In the genomic region with DNA sequence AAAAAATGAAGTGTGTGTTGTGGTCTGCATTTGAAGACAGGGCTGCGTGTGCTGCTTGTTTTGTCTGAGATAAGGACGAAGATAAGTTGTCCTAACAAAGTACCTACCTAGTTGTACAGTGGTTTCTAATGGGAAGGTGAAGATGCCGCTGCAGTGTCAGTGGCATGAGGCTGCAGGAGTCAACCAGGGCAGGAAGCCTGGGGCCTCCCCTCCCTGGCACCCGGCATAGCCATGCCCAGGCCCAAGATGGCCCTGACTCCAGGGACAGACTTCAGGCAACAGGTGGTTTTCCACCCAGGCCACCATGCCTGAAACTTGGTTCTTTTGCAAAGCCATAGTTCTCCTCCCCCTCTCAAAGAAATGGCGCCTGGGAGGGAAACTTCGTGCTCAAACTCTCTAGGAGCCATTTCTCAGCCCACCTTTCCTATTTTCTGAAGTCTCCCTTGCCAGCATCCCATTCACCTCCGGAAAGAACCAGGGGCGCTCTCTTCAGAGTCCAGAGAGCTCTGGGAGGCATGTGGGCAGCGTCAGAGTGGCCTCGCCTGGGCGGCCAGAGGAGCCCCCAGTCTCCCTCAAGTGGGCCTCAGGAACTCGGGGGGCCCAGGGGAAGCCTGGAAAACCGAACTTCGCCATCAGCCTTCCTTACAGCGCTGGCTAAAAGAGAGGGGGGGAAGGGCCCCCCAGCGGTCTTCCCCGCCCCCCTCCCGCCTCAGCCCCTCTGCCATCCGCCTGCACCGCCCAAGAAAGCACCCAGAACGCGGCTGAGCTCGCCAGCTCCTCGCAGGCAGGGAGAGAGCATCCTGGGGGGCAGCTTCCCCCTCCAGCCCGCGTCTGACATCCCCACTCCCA, we compare ENCODE assay signal across 8 cellular contexts. TPM values are rescaled to one million over a fixed set of nuclear protein-coding genes. Genes with fewer than 3 reads are reported as not detected.
DNase-seq lines count a peak whose midpoint lies in the region; ATAC-seq, FAIRE-seq and TF ChIP-seq lines count a peak whose summit lies in the region.

No MANE protein-coding gene starts in this region.

- H3F3A ChIP-seq in smooth muscle cell (ENCODE audit: low read depth) = no peaks in the 10 kb centered on the region

- POLR2A ChIA-PET in A549 (lab: Yijun Ruan, JAX) = interaction anchor here (0.6 kb wide), 1 partner anchor 517 kb away, joined by 4 read pairs; no protein-coding TSS in a partner anchor

- TF ChIP-seq POLR2A in A549 (IDR thresholded peaks at IDR 0.05; ENCODE audit: low read length) = no peak; the same call in 1 of the 2 replicates

- CTCF ChIA-PET in A549 (lab: Yijun Ruan, JAX) = interaction anchor here (1.6 kb wide), 1 partner anchor 197 kb away, joined by 4 read pairs; no protein-coding TSS in a partner anchor

- H3K4me2 ChIP-seq in A549 (peak overlapping the region; percentile 92), smooth muscle cell (peak overlapping the region; percentile 97)

- H3K9ac ChIP-seq in smooth muscle cell (ENCODE audit: low read depth) = no peak overlapping the region

- no peaks in the 10 kb centered on the region for H3K9me3 ChIP-seq in A549
- no peaks in the 10 kb centered on the region for H3K9me3 ChIP-seq in smooth muscle cell (replicated peaks; ENCODE audit: low read depth)

- 69% methylated on average over 9 of the region's 26 CpGs for WGBS in A549 (ENCODE audit: missing lambda C conversion rate)
- WGBS in smooth muscle cell (ENCODE audit: low lambda C conversion rate) = 23% methylated on average over 26 of the region's 26 CpGs

- no peaks in the 10 kb centered on the region for H3K36me3 ChIP-seq in smooth muscle cell (ENCODE audit: low read depth)

- peaks cover 24% of the 10 kb centered on the region for H4K20me1 ChIP-seq in smooth muscle cell (ENCODE audit: low read depth)

- H2AFZ ChIP-seq in smooth muscle cell (ENCODE audit: low read depth) = peak overlapping the region; percentile 95

- TF ChIP-seq CTCF in A549 (IDR thresholded peaks at IDR 0.05) (no peak), smooth muscle cell (IDR thresholded peaks at IDR 0.05; ENCODE audit: borderline replicate concordance, insufficient read depth, poor library complexity, severe bottlenecking) (no peak)

- TF ChIP-seq EP300 in A549 (IDR thresholded peaks at IDR 0.05) (no peak), Ishikawa (IDR thresholded peaks at IDR 0.05; ENCODE audit: borderline replicate concordance) (no peak)

- no peak for FAIRE-seq in A549 (lab: Jason Lieb, UNC)

- H3K27ac ChIP-seq in A549 = peak overlapping the region; percentile 97 to 98
- no peak overlapping the region for H3K27ac ChIP-seq in smooth muscle cell (ENCODE audit: low read depth)

- H3K27me3 ChIP-seq in smooth muscle cell (ENCODE audit: low read depth) = no peaks in the 10 kb centered on the region

- H3K4me1 ChIP-seq in A549 (peaks cover 26% of the 10 kb centered on the region), smooth muscle cell (ENCODE audit: low read depth) (peaks cover 4% of the 10 kb centered on the region)

- TF ChIP-seq RAD21 in A549 (conservative IDR thresholded peaks at IDR 0.05 in 1 of 2, IDR thresholded peaks at IDR 0.05 in 1 of 2) (no peak), Ishikawa (IDR thresholded peaks at IDR 0.05; ENCODE audit: low read depth) (no peak)

- DNase-seq in A549 (ENCODE audit: low read depth in 1 of 2, low spot score in 1 of 2) (no peak), smooth muscle cell (lab: John Stamatoyannopoulos, UW; ENCODE audit: unreplicated experiment) (peak; percentile 55), NCI-H2029 (lab: John Stamatoyannopoulos, UW) (no peak), KG1 (lab: John Stamatoyannopoulos, UW) (no peak), OCI-M1 (lab: John Stamatoyannopoulos, UW) (no peak)
- DNase-seq in activated effector memory CD4-positive, alpha-beta T cell treated with anti-CD3 and anti-CD28 coated beads, Interleukin-2, amount 50 U/mL, for 16 hours = peak; percentile 74

- no peak for ATAC-seq in A549

- peaks cover 17% of the 10 kb centered on the region for H3K79me2 ChIP-seq in smooth muscle cell (ENCODE audit: low read depth)

- H3K4me3 ChIP-seq in A549 (peak overlapping the region; percentile 97), iPS-11a (ENCODE audit: low read depth, low read length) (peak overlapping the region; percentile 78), smooth muscle cell (peak overlapping the region; percentile 83)

TF ChIP-seq in A549, 52 proteins besides CTCF, POLR2A, EP300 and RAD21:
- TF ChIP-seq SREBF2 (IDR thresholded peaks at IDR 0.05) = no peak
- no peak for TF ChIP-seq CBX2 (IDR thresholded peaks at IDR 0.05; ENCODE audit: borderline replicate concordance, low read depth)
- no peak for TF ChIP-seq ZNF302 (CRISPR knock-in tag; IDR thresholded peaks at IDR 0.05)
- TF ChIP-seq MYC (IDR thresholded peaks at IDR 0.05; ENCODE audit: borderline replicate concordance, low read length) = no peak

TF ChIP-seq in Ishikawa, 13 proteins besides CTCF, POLR2A, EP300 and RAD21:
- TF ChIP-seq TEAD4 (IDR thresholded peaks at IDR 0.05) = no peak
- 0 out of 2 replicates have a peak, but pooled peaks have one; percentile 13 for TF ChIP-seq YY1 (IDR thresholded peaks at IDR 0.05; ENCODE audit: low read depth)
- no peak for TF ChIP-seq ZBTB7A (IDR thresholded peaks at IDR 0.05; ENCODE audit: low read depth)
- TF ChIP-seq, protein P1, sequence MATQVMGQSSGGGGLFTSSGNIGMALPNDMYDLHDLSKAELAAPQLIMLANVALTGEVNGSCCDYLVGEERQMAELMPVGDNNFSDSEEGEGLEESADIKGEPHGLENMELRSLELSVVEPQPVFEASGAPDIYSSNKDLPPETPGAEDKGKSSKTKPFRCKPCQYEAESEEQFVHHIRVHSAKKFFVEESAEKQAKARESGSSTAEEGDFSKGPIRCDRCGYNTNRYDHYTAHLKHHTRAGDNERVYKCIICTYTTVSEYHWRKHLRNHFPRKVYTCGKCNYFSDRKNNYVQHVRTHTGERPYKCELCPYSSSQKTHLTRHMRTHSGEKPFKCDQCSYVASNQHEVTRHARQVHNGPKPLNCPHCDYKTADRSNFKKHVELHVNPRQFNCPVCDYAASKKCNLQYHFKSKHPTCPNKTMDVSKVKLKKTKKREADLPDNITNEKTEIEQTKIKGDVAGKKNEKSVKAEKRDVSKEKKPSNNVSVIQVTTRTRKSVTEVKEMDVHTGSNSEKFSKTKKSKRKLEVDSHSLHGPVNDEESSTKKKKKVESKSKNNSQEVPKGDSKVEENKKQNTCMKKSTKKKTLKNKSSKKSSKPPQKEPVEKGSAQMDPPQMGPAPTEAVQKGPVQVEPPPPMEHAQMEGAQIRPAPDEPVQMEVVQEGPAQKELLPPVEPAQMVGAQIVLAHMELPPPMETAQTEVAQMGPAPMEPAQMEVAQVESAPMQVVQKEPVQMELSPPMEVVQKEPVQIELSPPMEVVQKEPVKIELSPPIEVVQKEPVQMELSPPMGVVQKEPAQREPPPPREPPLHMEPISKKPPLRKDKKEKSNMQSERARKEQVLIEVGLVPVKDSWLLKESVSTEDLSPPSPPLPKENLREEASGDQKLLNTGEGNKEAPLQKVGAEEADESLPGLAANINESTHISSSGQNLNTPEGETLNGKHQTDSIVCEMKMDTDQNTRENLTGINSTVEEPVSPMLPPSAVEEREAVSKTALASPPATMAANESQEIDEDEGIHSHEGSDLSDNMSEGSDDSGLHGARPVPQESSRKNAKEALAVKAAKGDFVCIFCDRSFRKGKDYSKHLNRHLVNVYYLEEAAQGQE (IDR thresholded peaks at IDR 0.05; ENCODE audit: low read depth) = no peak
- no peak for TF ChIP-seq NFIC (IDR thresholded peaks at IDR 0.05)
- TF ChIP-seq TCF12 (IDR thresholded peaks at IDR 0.05; ENCODE audit: low read depth) = no peak
TF ChIP-seq in Ishikawa: peak in this region for 1.

RNA-seq across cellular contexts. Expression of gene KAT6B, which starts 2.0 kb away (rescaled TPM):
- polyA plus RNA-seq in A549 (2011; rRNA removed) (5.6 and 11.0 TPM in 2 replicates), A549 (2017; fragmentation: RNase III; extraction: RNeasy Plus Mini Kit Qiagen cat#74134 plus additional on column Dnase treatment) (5.5 to 6.0 TPM (median 5.7 TPM) in 3 replicates), smooth muscle cell (9.0 and 13.5 TPM in 2 replicates)
- polyA plus RNA-seq in A549 (2012; cell fraction: cytosol; rRNA removed) = 2.4 and 3.1 TPM in 2 replicates
- 4.4 and 6.2 TPM in 2 replicates for polyA plus RNA-seq in A549 (2012; cell fraction: nucleus; rRNA removed)
- polyA minus RNA-seq in A549 (2011; rRNA and poly(A)+ RNA removed) = 26.7 and 28.1 TPM in 2 replicates
- total RNA-seq in smooth muscle cell = 12.2 and 19.8 TPM in 2 replicates

Comparison
In these comparisons a context has a peak if more than half of its experiments do, and no peak if none do; other contexts are left out.
1. DNase-seq: peak in activated effector memory CD4-positive, alpha-beta T cell treated with anti-CD3 and anti-CD28 coated beads, Interleukin-2, amount 50 U/mL, for 16 hours (single experiment) and smooth muscle cell (single experiment); none in A549 (0 of 2), NCI-H2029 (single experiment), KG1 (single experiment) and OCI-M1 (single experiment).
2. Peak in every context shown above with its lines, with median percentiles within 50 percentile points of each other: H3K4me3 ChIP-seq.